ENCODE assay signal across 1 cellular context in genomic region chr14:51844482-51844881, GRCh38.
TF ChIP-seq lines count a peak whose summit lies in the region.

No MANE protein-coding gene starts in this region.

TF ChIP-seq in GM23338, 12 proteins besides CTCF, POLR2A, EP300 and RAD21 (continued from another document):
- TF ChIP-seq ZNF462 (CRISPR knock-in tag; IDR thresholded peaks at IDR 0.05) (no peak), ZNF331 (CRISPR knock-in tag; IDR thresholded peaks at IDR 0.05; ENCODE audit: low read depth) (no peak)
- TF ChIP-seq, protein P1, sequence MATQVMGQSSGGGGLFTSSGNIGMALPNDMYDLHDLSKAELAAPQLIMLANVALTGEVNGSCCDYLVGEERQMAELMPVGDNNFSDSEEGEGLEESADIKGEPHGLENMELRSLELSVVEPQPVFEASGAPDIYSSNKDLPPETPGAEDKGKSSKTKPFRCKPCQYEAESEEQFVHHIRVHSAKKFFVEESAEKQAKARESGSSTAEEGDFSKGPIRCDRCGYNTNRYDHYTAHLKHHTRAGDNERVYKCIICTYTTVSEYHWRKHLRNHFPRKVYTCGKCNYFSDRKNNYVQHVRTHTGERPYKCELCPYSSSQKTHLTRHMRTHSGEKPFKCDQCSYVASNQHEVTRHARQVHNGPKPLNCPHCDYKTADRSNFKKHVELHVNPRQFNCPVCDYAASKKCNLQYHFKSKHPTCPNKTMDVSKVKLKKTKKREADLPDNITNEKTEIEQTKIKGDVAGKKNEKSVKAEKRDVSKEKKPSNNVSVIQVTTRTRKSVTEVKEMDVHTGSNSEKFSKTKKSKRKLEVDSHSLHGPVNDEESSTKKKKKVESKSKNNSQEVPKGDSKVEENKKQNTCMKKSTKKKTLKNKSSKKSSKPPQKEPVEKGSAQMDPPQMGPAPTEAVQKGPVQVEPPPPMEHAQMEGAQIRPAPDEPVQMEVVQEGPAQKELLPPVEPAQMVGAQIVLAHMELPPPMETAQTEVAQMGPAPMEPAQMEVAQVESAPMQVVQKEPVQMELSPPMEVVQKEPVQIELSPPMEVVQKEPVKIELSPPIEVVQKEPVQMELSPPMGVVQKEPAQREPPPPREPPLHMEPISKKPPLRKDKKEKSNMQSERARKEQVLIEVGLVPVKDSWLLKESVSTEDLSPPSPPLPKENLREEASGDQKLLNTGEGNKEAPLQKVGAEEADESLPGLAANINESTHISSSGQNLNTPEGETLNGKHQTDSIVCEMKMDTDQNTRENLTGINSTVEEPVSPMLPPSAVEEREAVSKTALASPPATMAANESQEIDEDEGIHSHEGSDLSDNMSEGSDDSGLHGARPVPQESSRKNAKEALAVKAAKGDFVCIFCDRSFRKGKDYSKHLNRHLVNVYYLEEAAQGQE (IDR thresholded peaks at IDR 0.05; ENCODE audit: unreplicated experiment) = no peak
TF ChIP-seq in GM23338: peak in this region for 0.
